In the genomic region with DNA sequence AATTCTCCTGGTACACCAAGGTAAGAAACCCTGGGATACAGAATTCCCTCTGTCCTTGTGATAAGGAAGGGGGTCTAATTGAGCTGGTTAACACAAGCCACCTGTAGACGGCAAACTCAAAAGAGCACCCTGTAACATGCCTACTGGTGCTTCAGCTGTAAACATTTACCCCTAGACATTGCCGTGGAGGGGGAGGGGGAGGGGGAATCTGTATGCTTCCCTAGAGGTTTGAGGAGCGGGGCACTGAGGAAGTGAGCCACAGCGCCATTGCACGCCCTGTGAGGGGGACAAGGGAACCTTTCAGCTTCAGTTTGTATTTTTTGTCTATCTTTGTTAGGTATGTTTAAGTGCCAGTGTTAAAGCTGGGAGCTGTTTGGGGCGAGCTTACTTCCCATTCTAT, we compare ENCODE assay signal across 1 cellular context.
TF ChIP-seq lines count a peak whose summit lies in the region.

No MANE protein-coding gene starts in this region.

TF ChIP-seq in GM23338, 12 proteins besides CTCF, POLR2A, EP300 and RAD21 (continued from another document):
- TF ChIP-seq, protein P1, sequence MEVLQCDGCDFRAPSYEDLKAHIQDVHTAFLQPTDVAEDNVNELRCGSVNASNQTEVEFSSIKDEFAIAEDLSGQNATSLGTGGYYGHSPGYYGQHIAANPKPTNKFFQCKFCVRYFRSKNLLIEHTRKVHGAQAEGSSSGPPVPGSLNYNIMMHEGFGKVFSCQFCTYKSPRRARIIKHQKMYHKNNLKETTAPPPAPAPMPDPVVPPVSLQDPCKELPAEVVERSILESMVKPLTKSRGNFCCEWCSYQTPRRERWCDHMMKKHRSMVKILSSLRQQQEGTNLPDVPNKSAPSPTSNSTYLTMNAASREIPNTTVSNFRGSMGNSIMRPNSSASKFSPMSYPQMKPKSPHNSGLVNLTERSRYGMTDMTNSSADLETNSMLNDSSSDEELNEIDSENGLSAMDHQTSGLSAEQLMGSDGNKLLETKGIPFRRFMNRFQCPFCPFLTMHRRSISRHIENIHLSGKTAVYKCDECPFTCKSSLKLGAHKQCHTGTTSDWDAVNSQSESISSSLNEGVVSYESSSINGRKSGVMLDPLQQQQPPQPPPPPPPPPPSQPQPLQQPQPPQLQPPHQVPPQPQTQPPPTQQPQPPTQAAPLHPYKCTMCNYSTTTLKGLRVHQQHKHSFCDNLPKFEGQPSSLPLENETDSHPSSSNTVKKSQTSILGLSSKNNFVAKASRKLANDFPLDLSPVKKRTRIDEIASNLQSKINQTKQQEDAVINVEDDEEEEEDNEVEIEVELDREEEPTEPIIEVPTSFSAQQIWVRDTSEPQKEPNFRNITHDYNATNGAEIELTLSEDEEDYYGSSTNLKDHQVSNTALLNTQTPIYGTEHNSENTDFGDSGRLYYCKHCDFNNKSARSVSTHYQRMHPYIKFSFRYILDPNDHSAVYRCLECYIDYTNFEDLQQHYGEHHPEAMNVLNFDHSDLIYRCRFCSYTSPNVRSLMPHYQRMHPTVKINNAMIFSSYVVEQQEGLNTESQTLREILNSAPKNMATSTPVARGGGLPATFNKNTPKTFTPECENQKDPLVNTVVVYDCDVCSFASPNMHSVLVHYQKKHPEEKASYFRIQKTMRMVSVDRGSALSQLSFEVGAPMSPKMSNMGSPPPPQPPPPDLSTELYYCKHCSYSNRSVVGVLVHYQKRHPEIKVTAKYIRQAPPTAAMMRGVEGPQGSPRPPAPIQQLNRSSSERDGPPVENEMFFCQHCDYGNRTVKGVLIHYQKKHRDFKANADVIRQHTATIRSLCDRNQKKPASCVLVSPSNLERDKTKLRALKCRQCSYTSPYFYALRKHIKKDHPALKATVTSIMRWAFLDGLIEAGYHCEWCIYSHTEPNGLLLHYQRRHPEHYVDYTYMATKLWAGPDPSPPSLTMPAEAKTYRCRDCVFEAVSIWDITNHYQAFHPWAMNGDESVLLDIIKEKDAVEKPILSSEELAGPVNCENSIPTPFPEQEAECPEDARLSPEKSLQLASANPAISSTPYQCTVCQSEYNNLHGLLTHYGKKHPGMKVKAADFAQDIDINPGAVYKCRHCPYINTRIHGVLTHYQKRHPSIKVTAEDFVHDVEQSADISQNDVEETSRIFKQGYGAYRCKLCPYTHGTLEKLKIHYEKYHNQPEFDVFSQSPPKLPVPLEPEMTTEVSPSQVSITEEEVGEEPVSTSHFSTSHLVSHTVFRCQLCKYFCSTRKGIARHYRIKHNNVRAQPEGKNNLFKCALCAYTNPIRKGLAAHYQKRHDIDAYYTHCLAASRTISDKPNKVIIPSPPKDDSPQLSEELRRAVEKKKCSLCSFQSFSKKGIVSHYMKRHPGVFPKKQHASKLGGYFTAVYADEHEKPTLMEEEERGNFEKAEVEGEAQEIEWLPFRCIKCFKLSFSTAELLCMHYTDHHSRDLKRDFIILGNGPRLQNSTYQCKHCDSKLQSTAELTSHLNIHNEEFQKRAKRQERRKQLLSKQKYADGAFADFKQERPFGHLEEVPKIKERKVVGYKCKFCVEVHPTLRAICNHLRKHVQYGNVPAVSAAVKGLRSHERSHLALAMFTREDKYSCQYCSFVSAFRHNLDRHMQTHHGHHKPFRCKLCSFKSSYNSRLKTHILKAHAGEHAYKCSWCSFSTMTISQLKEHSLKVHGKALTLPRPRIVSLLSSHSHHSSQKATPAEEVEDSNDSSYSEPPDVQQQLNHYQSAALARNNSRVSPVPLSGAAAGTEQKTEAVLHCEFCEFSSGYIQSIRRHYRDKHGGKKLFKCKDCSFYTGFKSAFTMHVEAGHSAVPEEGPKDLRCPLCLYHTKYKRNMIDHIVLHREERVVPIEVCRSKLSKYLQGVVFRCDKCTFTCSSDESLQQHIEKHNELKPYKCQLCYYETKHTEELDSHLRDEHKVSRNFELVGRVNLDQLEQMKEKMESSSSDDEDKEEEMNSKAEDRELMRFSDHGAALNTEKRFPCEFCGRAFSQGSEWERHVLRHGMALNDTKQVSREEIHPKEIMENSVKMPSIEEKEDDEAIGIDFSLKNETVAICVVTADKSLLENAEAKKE (CRISPR knock-in tag; IDR thresholded peaks at IDR 0.05), result no peak
- no peak for TF ChIP-seq ZNF114 (CRISPR knock-in tag; IDR thresholded peaks at IDR 0.05)
- TF ChIP-seq ZNF331 (CRISPR knock-in tag; IDR thresholded peaks at IDR 0.05; ENCODE audit: low read depth), result no peak
- TF ChIP-seq, protein P2, sequence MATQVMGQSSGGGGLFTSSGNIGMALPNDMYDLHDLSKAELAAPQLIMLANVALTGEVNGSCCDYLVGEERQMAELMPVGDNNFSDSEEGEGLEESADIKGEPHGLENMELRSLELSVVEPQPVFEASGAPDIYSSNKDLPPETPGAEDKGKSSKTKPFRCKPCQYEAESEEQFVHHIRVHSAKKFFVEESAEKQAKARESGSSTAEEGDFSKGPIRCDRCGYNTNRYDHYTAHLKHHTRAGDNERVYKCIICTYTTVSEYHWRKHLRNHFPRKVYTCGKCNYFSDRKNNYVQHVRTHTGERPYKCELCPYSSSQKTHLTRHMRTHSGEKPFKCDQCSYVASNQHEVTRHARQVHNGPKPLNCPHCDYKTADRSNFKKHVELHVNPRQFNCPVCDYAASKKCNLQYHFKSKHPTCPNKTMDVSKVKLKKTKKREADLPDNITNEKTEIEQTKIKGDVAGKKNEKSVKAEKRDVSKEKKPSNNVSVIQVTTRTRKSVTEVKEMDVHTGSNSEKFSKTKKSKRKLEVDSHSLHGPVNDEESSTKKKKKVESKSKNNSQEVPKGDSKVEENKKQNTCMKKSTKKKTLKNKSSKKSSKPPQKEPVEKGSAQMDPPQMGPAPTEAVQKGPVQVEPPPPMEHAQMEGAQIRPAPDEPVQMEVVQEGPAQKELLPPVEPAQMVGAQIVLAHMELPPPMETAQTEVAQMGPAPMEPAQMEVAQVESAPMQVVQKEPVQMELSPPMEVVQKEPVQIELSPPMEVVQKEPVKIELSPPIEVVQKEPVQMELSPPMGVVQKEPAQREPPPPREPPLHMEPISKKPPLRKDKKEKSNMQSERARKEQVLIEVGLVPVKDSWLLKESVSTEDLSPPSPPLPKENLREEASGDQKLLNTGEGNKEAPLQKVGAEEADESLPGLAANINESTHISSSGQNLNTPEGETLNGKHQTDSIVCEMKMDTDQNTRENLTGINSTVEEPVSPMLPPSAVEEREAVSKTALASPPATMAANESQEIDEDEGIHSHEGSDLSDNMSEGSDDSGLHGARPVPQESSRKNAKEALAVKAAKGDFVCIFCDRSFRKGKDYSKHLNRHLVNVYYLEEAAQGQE (IDR thresholded peaks at IDR 0.05; ENCODE audit: unreplicated experiment), result no peak
- TF ChIP-seq, protein P3, sequence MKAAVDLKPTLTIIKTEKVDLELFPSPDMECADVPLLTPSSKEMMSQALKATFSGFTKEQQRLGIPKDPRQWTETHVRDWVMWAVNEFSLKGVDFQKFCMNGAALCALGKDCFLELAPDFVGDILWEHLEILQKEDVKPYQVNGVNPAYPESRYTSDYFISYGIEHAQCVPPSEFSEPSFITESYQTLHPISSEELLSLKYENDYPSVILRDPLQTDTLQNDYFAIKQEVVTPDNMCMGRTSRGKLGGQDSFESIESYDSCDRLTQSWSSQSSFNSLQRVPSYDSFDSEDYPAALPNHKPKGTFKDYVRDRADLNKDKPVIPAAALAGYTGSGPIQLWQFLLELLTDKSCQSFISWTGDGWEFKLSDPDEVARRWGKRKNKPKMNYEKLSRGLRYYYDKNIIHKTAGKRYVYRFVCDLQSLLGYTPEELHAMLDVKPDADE (IDR thresholded peaks at IDR 0.05), result no peak
- TF ChIP-seq STAT1 (IDR thresholded peaks at IDR 0.05; ENCODE audit: unreplicated experiment), result no peak
- TF ChIP-seq JUNB (IDR thresholded peaks at IDR 0.05; ENCODE audit: unreplicated experiment), result no peak
- TF ChIP-seq EZH2 (IDR thresholded peaks at IDR 0.05; ENCODE audit: low read depth, unreplicated experiment), result no peak
